In genomic region chr20:3392756-3393155, GRCh38 we compare ENCODE assay signal across 29 cellular contexts.
"Had no signal": no experiment of that assay in that cellular context is flagged by ENCODE, and none has a peak within 500 bp of the region (broad histone marks: within the 10 kb centered on the region; RNA-seq: fewer than 3 reads in every experiment).

No MANE protein-coding gene starts in this region.

- H3K9ac ChIP-seq: neural progenitor cell had no signal

- DNase-seq: hippocampal formation; left colon; left lung; mesendoderm; naive B cell; natural killer cell; nephron progenitor cell; occipital lobe; ovary; retina; right cardiac atrium; stimulated activated CD4-positive, alpha-beta T cell treated with anti-CD3 and anti-CD28 coated beads, Interleukin-12 subunit alpha, Interleukin-12 subunit beta, amount 100 ng/mL, for 4 hours; stimulated activated CD4-positive, alpha-beta T cell treated with anti-CD3 and anti-CD28 coated beads, Interleukin-15, amount 100 ng/mL, for 24 hours; stimulated activated CD4-positive, alpha-beta T cell treated with anti-CD3 and anti-CD28 coated beads, Interleukin-2, amount 100 ng/mL, for 24 hours; stimulated activated CD4-positive, alpha-beta T cell treated with anti-CD3 and anti-CD28 coated beads, Interleukin-4, amount 100 ng/mL, for 1 hour; stimulated activated naive B cell treated with anti-CD40 and anti-IgM and Interleukin-4, amounts not matched to agents 10 μg/mL and 1 μg/mL and 100 μg/mL, for 72 hours; stimulated activated naive CD8-positive, alpha-beta T cell treated with anti-CD3 and anti-CD28 coated beads, Interleukin-15, Interleukin-2, amounts not matched to agents 100 U/mL and 50 U/mL, for 24 hours; stomach; testis; thyroid gland; transverse colon; upper lobe of left lung had no signal

- H3K27ac ChIP-seq: left lung, neural progenitor cell, neutrophil, ovary, prostate gland, skin epidermis, stomach, testis, thyroid gland, transverse colon, upper lobe of left lung, vagina had no signal

- H3K4me1 ChIP-seq: neural progenitor cell, prostate gland, testis had no signal

- H3K9me3 ChIP-seq: neutrophil, ovary, prostate gland, testis, thyroid gland, upper lobe of left lung, vagina had no signal

- H3K4me3 ChIP-seq: left lung, lung, neural progenitor cell, ovary, prostate gland, skin epidermis, stomach, testis, thyroid gland, transverse colon, upper lobe of left lung, vagina had no signal

- H3K27me3 ChIP-seq: left lung, neural progenitor cell, neutrophil, ovary, stomach, testis, thyroid gland, transverse colon, upper lobe of left lung, vagina had no signal

- FAIRE-seq: keratinocyte had no signal

- H3K36me3 ChIP-seq: left lung, neural progenitor cell, neutrophil, ovary, prostate gland, stomach, thyroid gland, transverse colon, upper lobe of left lung, vagina had no signal

- H3K4me2 ChIP-seq: neural progenitor cell had no signal

- H2AFZ ChIP-seq: neural progenitor cell had no signal
